Comparison of ENCODE assay signal across 1 cellular context in genomic region chr10:43377393-43377883, GRCh38.
TF ChIP-seq lines count a peak whose summit lies in the region.

No MANE protein-coding gene starts in this region.

TF ChIP-seq in HepG2, 621 proteins besides CTCF, POLR2A, EP300 and RAD21 (continued from another document and continues in another):
- TF ChIP-seq ZNF281 (CRISPR knock-in tag; IDR thresholded peaks at IDR 0.05; ENCODE audit: borderline replicate concordance) (no peak), PATZ1 (CRISPR knock-in tag; IDR thresholded peaks at IDR 0.05) (0 out of 2 replicates have a peak, but pooled peaks have one; percentile 27), CHD4 (IDR thresholded peaks at IDR 0.05; ENCODE audit: borderline replicate concordance, low read length) (no peak), SETDB1 (CRISPR knock-in tag; IDR thresholded peaks at IDR 0.05; ENCODE audit: borderline replicate concordance) (no peak), REXO4 (CRISPR knock-in tag; IDR thresholded peaks at IDR 0.05; ENCODE audit: borderline replicate concordance) (no peak), ETS1 (CRISPR knock-in tag; IDR thresholded peaks at IDR 0.05) (no peak), ADNP (CRISPR knock-in tag; IDR thresholded peaks at IDR 0.05) (no peak), ERF (CRISPR knock-in tag; IDR thresholded peaks at IDR 0.05) (0 out of 2 replicates have a peak, but pooled peaks have one; percentile 15), ZNF232 (CRISPR knock-in tag; IDR thresholded peaks at IDR 0.05; ENCODE audit: borderline replicate concordance) (no peak), ZNF687 (CRISPR knock-in tag; IDR thresholded peaks at IDR 0.05) (peak; percentile 88), NFIC (IDR thresholded peaks at IDR 0.05; ENCODE audit: low read length) (no peak), ZBTB10 (CRISPR knock-in tag; IDR thresholded peaks at IDR 0.05; ENCODE audit: borderline replicate concordance) (no peak), PHB2 (IDR thresholded peaks at IDR 0.05; ENCODE audit: partially characterized antibody) (no peak), ZNF616 (CRISPR knock-in tag; IDR thresholded peaks at IDR 0.05; ENCODE audit: low read depth) (no peak), ATF7-NPFF (CRISPR knock-in tag; IDR thresholded peaks at IDR 0.05; ENCODE audit: low read depth) (peak; percentile 51; the same call in 1 of the 2 replicates), CENPX (CRISPR knock-in tag; IDR thresholded peaks at IDR 0.05) (no peak), SAFB2 (CRISPR knock-in tag; IDR thresholded peaks at IDR 0.05; ENCODE audit: borderline replicate concordance, low read depth) (no peak), PCBP1 (IDR thresholded peaks at IDR 0.05; ENCODE audit: borderline replicate concordance, low read depth, low read length) (no peak), ZNF816 (CRISPR knock-in tag; IDR thresholded peaks at IDR 0.05; ENCODE audit: borderline replicate concordance) (no peak), THAP9 (CRISPR knock-in tag; IDR thresholded peaks at IDR 0.05; ENCODE audit: borderline replicate concordance) (0 out of 2 replicates have a peak, but pooled peaks have one; percentile 30), ZNF251 (CRISPR knock-in tag; IDR thresholded peaks at IDR 0.05) (no peak)
- TF ChIP-seq, protein P1, sequence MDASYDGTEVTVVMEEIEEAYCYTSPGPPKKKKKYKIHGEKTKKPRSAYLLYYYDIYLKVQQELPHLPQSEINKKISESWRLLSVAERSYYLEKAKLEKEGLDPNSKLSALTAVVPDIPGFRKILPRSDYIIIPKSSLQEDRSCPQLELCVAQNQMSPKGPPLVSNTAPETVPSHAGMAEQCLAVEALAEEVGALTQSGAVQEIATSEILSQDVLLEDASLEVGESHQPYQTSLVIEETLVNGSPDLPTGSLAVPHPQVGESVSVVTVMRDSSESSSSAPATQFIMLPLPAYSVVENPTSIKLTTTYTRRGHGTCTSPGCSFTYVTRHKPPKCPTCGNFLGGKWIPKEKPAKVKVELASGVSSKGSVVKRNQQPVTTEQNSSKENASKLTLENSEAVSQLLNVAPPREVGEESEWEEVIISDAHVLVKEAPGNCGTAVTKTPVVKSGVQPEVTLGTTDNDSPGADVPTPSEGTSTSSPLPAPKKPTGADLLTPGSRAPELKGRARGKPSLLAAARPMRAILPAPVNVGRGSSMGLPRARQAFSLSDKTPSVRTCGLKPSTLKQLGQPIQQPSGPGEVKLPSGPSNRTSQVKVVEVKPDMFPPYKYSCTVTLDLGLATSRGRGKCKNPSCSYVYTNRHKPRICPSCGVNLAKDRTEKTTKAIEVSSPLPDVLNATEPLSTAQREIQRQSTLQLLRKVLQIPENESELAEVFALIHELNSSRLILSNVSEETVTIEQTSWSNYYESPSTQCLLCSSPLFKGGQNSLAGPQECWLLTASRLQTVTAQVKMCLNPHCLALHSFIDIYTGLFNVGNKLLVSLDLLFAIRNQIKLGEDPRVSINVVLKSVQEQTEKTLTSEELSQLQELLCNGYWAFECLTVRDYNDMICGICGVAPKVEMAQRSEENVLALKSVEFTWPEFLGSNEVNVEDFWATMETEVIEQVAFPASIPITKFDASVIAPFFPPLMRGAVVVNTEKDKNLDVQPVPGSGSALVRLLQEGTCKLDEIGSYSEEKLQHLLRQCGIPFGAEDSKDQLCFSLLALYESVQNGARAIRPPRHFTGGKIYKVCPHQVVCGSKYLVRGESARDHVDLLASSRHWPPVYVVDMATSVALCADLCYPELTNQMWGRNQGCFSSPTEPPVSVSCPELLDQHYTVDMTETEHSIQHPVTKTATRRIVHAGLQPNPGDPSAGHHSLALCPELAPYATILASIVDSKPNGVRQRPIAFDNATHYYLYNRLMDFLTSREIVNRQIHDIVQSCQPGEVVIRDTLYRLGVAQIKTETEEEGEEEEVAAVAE (CRISPR knock-in tag; IDR thresholded peaks at IDR 0.05; ENCODE audit: borderline replicate concordance) = no peak
- TF ChIP-seq, protein P2, sequence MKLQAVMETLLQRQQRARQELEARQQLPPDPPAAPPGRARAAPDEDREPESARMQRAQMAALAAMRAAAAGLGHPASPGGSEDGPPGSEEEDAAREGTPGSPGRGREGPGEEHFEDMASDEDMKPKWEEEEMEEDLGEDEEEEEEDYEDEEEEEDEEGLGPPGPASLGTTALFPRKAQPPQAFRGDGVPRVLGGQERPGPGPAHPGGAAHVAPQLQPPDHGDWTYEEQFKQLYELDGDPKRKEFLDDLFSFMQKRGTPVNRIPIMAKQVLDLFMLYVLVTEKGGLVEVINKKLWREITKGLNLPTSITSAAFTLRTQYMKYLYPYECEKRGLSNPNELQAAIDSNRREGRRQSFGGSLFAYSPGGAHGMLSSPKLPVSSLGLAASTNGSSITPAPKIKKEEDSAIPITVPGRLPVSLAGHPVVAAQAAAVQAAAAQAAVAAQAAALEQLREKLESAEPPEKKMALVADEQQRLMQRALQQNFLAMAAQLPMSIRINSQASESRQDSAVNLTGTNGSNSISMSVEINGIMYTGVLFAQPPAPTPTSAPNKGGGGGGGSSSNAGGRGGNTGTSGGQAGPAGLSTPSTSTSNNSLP (IDR thresholded peaks at IDR 0.05; ENCODE audit: low read depth, low read length) = no peak
- TF ChIP-seq, protein P3, sequence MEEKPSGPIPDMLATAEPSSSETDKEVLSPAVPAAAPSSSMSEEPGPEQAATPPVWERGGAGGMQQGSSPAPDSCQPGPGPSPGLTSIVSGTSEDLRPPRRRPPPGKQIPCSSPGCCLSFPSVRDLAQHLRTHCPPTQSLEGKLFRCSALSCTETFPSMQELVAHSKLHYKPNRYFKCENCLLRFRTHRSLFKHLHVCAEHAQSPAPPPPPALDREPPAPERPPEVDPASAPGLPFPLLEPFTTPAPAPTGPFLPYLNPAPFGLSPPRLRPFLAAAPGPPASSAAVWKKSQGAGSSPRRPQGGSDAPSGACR (CRISPR knock-in tag; IDR thresholded peaks at IDR 0.05) = no peak
- TF ChIP-seq, protein P4, sequence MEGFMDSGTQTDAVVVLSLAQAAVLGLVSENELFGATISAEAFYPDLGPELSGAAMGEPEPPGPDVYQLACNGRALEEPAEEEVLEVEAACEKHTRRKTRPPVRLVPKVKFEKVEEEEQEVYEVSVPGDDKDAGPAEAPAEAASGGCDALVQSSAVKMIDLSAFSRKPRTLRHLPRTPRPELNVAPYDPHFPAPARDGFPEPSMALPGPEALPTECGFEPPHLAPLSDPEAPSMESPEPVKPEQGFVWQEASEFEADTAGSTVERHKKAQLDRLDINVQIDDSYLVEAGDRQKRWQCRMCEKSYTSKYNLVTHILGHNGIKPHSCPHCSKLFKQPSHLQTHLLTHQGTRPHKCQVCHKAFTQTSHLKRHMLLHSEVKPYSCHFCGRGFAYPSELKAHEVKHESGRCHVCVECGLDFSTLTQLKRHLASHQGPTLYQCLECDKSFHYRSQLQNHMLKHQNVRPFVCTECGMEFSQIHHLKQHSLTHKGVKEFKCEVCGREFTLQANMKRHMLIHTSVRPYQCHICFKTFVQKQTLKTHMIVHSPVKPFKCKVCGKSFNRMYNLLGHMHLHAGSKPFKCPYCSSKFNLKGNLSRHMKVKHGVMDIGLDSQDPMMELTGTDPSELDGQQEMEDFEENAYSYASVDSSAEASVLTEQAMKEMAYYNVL (CRISPR knock-in tag; IDR thresholded peaks at IDR 0.05; ENCODE audit: borderline replicate concordance) = 0 out of 2 replicates have a peak, but pooled peaks have one; percentile 48
